8 cellular contexts compared by ENCODE assay signal in genomic region chr2:237626813-237627451, GRCh38. TPM values are rescaled to one million over a fixed set of nuclear protein-coding genes. Genes with fewer than 3 reads are reported as not detected.
DNase-seq lines count a peak whose midpoint lies in the region; FAIRE-seq and TF ChIP-seq lines count a peak whose summit lies in the region.

No MANE protein-coding gene starts in this region.

- TF ChIP-seq CTCF in astrocyte of the cerebellum (IDR thresholded peaks at IDR 0.05; ENCODE audit: low read depth, low read length, missing control alignments), result no peak

- peaks cover 15% of the 10 kb centered on the region; the same call in 1 of the 2 replicates for H3K4me1 ChIP-seq in HUES48 (ENCODE audit: control insufficient read depth, insufficient read depth, low read length)
- no peaks in the 10 kb centered on the region for H3K4me1 ChIP-seq in small intestine (ENCODE audit: control insufficient read depth in 2 of 2, insufficient read depth in 1 of 2, low read depth in 1 of 2, low read length in 1 of 2)

- H3K9me3 ChIP-seq in HUES48 (ENCODE audit: control insufficient read depth, insufficient read depth, low read length), result no peaks in the 10 kb centered on the region
- H3K9me3 ChIP-seq in iPS-18c (ENCODE audit: control insufficient read depth, insufficient read depth, low read length), result peaks cover 2% of the 10 kb centered on the region
- no peaks in the 10 kb centered on the region for H3K9me3 ChIP-seq in small intestine (ENCODE audit: control insufficient read depth, low read depth)

- WGBS in small intestine, 3 donors, result 10 to 18% (median 17%) methylated on average over 45 to 55 of the region's 55 CpGs

- DNase-seq in astrocyte of the cerebellum (ENCODE audit: low read depth) (no peak), small intestine (no peak), pons (ENCODE audit: low spot score) (no peak), NCI-H2196 treated with DMSO at 0.1 percent for 48 hours (lab: John Stamatoyannopoulos, UW; ENCODE audit: unreplicated experiment) (no peak), NOMO-1 treated with dmso at 0.1 percent for 144 hours (lab: John Stamatoyannopoulos, UW; ENCODE audit: unreplicated experiment) (no peak), NCI-H2227 treated with DMSO at 0.1 percent for 48 hours (lab: John Stamatoyannopoulos, UW) (no peak)

- H3K4me3 ChIP-seq in HUES48 (ENCODE audit: low read depth, low read length) (peak overlapping the region; percentile 74), astrocyte of the cerebellum (ENCODE audit: low read depth, low read length) (peak overlapping the region; percentile 55), iPS-18c (ENCODE audit: insufficient read depth, low read depth, low read length) (peak overlapping the region; percentile 57), small intestine (ENCODE audit: low read depth in 1 of 2, low read length in 2 of 2) (peak overlapping the region; percentile 35 to 50)

- peak overlapping the region; percentile 35; the same call in 1 of the 2 replicates for H3K9ac ChIP-seq in HUES48 (ENCODE audit: low read depth, low read length)

- H3K36me3 ChIP-seq in HUES48 (ENCODE audit: control insufficient read depth, insufficient read depth, low read length) (peaks cover 4% of the 10 kb centered on the region; the same call in 1 of the 2 replicates), small intestine (ENCODE audit: control insufficient read depth in 2 of 2, insufficient read depth in 2 of 2, low read length in 2 of 2) (no peaks in the 10 kb centered on the region)

- in situ Hi-C loops in astrocyte of the cerebellum (cut with HindIII; ENCODE audit: low sequenced_read_pairs), result no loop called here

- H3K27me3 ChIP-seq in HUES48 (ENCODE audit: control insufficient read depth, insufficient read depth, low read length) (peaks cover 34% of the 10 kb centered on the region), small intestine (ENCODE audit: control insufficient read depth in 2 of 2, insufficient read depth in 2 of 2, low read length in 2 of 2) (no peaks in the 10 kb centered on the region)

- no peak for FAIRE-seq in small intestine (lab: Jason Lieb, UNC)

- no peak overlapping the region for H3K27ac ChIP-seq in HUES48 (ENCODE audit: low read depth, low read length)
- no peak overlapping the region for H3K27ac ChIP-seq in small intestine (ENCODE audit: low read depth in 1 of 2, low read length in 1 of 2)

RNA-seq across cellular contexts. Expression of gene LRRFIP1, which starts 0.5 kb away (rescaled TPM):
- polyA plus RNA-seq in small intestine, result 10 to 100 TPM; 46.0 to 76.7 (median 53.0) TPM

RNA-seq across cellular contexts. Expression of gene RAB17, which starts 36.4 kb away (rescaled TPM):
- polyA plus RNA-seq in small intestine, result 100 to 1,000 TPM in 2 of 3 donors, 10 to 100 TPM in 1; 52.8 to 613 (median 533) TPM
